Comparison of ENCODE assay signal across 12 cellular contexts in genomic region chr5:122126711-122127385, GRCh38. TPM values are rescaled to one million over a fixed set of nuclear protein-coding genes. Genes with fewer than 3 reads are reported as not detected.
DNase-seq lines count a peak whose midpoint lies in the region; ATAC-seq and TF ChIP-seq lines count a peak whose summit lies in the region.
"Had no signal": no experiment of that assay in that cellular context is flagged by ENCODE, and none has a peak within 500 bp of the region (broad histone marks: within the 10 kb centered on the region; RNA-seq: fewer than 3 reads in every experiment).

No MANE protein-coding gene starts in this region.

- no peaks in the 10 kb centered on the region for H3K79me2 ChIP-seq in osteoblast (ENCODE audit: insufficient read depth, low read length)
- no peaks in the 10 kb centered on the region for H3K79me2 ChIP-seq in OCI-LY7 (ENCODE audit: insufficient read depth, low read depth, low read length)
- H3K79me2 ChIP-seq: parathyroid adenoma had no signal

- no peaks in the 10 kb centered on the region for H3K9me2 ChIP-seq in OCI-LY7 (ENCODE audit: insufficient read depth, low read length)

- CTCF ChIA-PET in OCI-LY7 (lab: Charles Lee; ENCODE audit: unreplicated experiment), result no interaction called here

- ATAC-seq in Right ventricle myocardium inferior (peak; percentile 52), GM21423 (IDR thresholded peaks at IDR 0.05; ENCODE audit: unreplicated experiment) (no peak)
- ATAC-seq: HCT116 had no signal

- H4K20me1 ChIP-seq in osteoblast (ENCODE audit: insufficient read depth, low read length) (no peaks in the 10 kb centered on the region), OCI-LY7 (ENCODE audit: insufficient read depth, low read length) (no peaks in the 10 kb centered on the region)

- H3K9me3 ChIP-seq in left ventricle myocardium inferior (replicated peaks) (no peaks in the 10 kb centered on the region), osteoblast (ENCODE audit: low read depth, low read length) (no peaks in the 10 kb centered on the region), OCI-LY7 (ENCODE audit: low read length) (no peaks in the 10 kb centered on the region)

- POLR2A ChIA-PET in OCI-LY7 (lab: Charles Lee), result no interaction called here

- H3K4me2 ChIP-seq in osteoblast (ENCODE audit: insufficient read depth, low read length) (peak overlapping the region; percentile 71), OCI-LY7 (ENCODE audit: low read length) (no peak overlapping the region)

- peak overlapping the region; percentile 72 for H2AFZ ChIP-seq in osteoblast (ENCODE audit: low read length)
- H2AFZ ChIP-seq in OCI-LY7 (ENCODE audit: low read length), result no peak overlapping the region
- H2AFZ ChIP-seq: parathyroid adenoma had no signal

- H3K36me3 ChIP-seq in left ventricle myocardium inferior (no peaks in the 10 kb centered on the region), osteoblast (ENCODE audit: insufficient read depth, low read length) (no peaks in the 10 kb centered on the region), OCI-LY7 (ENCODE audit: insufficient read depth, low read length) (no peaks in the 10 kb centered on the region)

- no peak for TF ChIP-seq CTCF in left ventricle myocardium inferior (IDR thresholded peaks at IDR 0.05; ENCODE audit: borderline replicate concordance)
- no peak for TF ChIP-seq CTCF in foreskin fibroblast (IDR thresholded peaks at IDR 0.05; ENCODE audit: low read depth, low read length)
- TF ChIP-seq CTCF in osteoblast (IDR thresholded peaks at IDR 0.05; ENCODE audit: extremely low read depth, low read depth, low read length), result no peak
- TF ChIP-seq CTCF in OCI-LY7 (conservative IDR thresholded peaks at IDR 0.05; ENCODE audit: low read length), result no peak

- H3K27me3 ChIP-seq in left ventricle myocardium inferior (ENCODE audit: low read depth), result no peaks in the 10 kb centered on the region
- H3K27me3 ChIP-seq in osteoblast (ENCODE audit: insufficient read depth, low read length), result no peaks in the 10 kb centered on the region

- H3K27ac ChIP-seq in left ventricle myocardium inferior (replicated peaks) (no peak overlapping the region), osteoblast (ENCODE audit: low read depth, low read length) (peak overlapping the region; percentile 95), OCI-LY7 (ENCODE audit: low read depth, low read length, poor library complexity, severe bottlenecking) (no peak overlapping the region)
- H3K27ac ChIP-seq: parathyroid adenoma had no signal

- DNase-seq in Right ventricle myocardium inferior (ENCODE audit: missing footprints) (no peak), left ventricle myocardium inferior (no peak), foreskin fibroblast (peak; percentile 16 to 65), osteoblast (ENCODE audit: insufficient read length, low spot score, missing footprints) (no peak), ureter (ENCODE audit: low spot score) (no peak), OCI-LY7 (ENCODE audit: low spot score) (no peak), COLO668 (lab: John Stamatoyannopoulos, UW; ENCODE audit: unreplicated experiment) (no peak)
- DNase-seq: NCI-H2171 treated with DMSO at 0.1 percent for 48 hours had no signal

- BruUV-seq in OCI-LY7 (replicated peaks; lab: Mats Ljungman, UMichigan), result no TSS peak

- H3K4me3 ChIP-seq in left ventricle myocardium inferior (no peak overlapping the region), foreskin fibroblast (ENCODE audit: low read depth in 1 of 2, low read length in 2 of 2) (peak overlapping the region; percentile 19 to 47), osteoblast (ENCODE audit: insufficient read depth, low read length) (peak overlapping the region; percentile 41), OCI-LY7 (ENCODE audit: low read depth, low read length, poor library complexity, severe bottlenecking) (no peak overlapping the region)

- intact Hi-C loops in Right ventricle myocardium inferior (cut with DNase I), result no loop called here
- intact Hi-C loops in left ventricle myocardium inferior (cut with micrococcal nuclease), result no loop called here
- intact Hi-C loops in OCI-LY7 (cut with micrococcal nuclease; ENCODE audit: unreplicated experiment), result no loop called here

- H3K4me1 ChIP-seq in left ventricle myocardium inferior, result peaks cover 4% of the 10 kb centered on the region
- peaks cover 33% of the 10 kb centered on the region for H3K4me1 ChIP-seq in osteoblast (ENCODE audit: insufficient read depth, low read length)
- H3K4me1 ChIP-seq in OCI-LY7 (ENCODE audit: insufficient read depth, low read length, poor library complexity, severe bottlenecking), result no peaks in the 10 kb centered on the region
- H3K4me1 ChIP-seq: parathyroid adenoma had no signal

RNA-seq across cellular contexts. Expression of gene ZNF474, which starts 2.5 kb away (rescaled TPM):
- total RNA-seq in Right ventricle myocardium inferior (not detected), left ventricle myocardium inferior (not detected), osteoblast (0.29 and 0.72 TPM in 2 replicates), ureter (0.26 TPM), OCI-LY7 (2022) (not detected in 2 replicates)
- total RNA-seq in OCI-LY7 (2014; rRNA removed; shearing (Covaris generic)), result not detected in 2 replicates
- total RNA-seq: epithelial cell of proximal tubule had no signal

RNA-seq across cellular contexts. Expression of gene LOX, which starts 48.8 kb away (rescaled TPM):
- 5.0 TPM for total RNA-seq in Right ventricle myocardium inferior
- 4.4 TPM for total RNA-seq in left ventricle myocardium inferior
- 314 and 317 TPM in 2 replicates for total RNA-seq in osteoblast
- total RNA-seq in ureter, result 6.5 TPM
- not detected in 2 replicates for total RNA-seq in OCI-LY7 (2014; rRNA removed; shearing (Covaris generic))
- total RNA-seq in OCI-LY7 (2022), result not detected in 2 replicates

Comparison
In these comparisons a context has a peak if more than half of its experiments do, and no peak if none do; other contexts are left out.
1. DNase-seq: peak in foreskin fibroblast (2 of 2); none in Right ventricle myocardium inferior (single experiment), left ventricle myocardium inferior (single experiment), osteoblast (single experiment), ureter (single experiment), OCI-LY7 (single experiment) and COLO668 (single experiment).
2. H3K4me3 ChIP-seq: peak in foreskin fibroblast (2 of 2) and osteoblast (single experiment); none in left ventricle myocardium inferior (single experiment) and OCI-LY7 (single experiment).
3. RNA of gene LOX, which starts 48.8 kb away (total RNA-seq): 314 to 317 TPM in osteoblast; 6.5 TPM in ureter (single experiment), 5.0 TPM in Right ventricle myocardium inferior (single experiment), 4.4 TPM in left ventricle myocardium inferior (single experiment) and not detected in OCI-LY7; every median in the first group is over 10 times any median in the second.